ENCODE assay signal across 10 cellular contexts in the genomic region with DNA sequence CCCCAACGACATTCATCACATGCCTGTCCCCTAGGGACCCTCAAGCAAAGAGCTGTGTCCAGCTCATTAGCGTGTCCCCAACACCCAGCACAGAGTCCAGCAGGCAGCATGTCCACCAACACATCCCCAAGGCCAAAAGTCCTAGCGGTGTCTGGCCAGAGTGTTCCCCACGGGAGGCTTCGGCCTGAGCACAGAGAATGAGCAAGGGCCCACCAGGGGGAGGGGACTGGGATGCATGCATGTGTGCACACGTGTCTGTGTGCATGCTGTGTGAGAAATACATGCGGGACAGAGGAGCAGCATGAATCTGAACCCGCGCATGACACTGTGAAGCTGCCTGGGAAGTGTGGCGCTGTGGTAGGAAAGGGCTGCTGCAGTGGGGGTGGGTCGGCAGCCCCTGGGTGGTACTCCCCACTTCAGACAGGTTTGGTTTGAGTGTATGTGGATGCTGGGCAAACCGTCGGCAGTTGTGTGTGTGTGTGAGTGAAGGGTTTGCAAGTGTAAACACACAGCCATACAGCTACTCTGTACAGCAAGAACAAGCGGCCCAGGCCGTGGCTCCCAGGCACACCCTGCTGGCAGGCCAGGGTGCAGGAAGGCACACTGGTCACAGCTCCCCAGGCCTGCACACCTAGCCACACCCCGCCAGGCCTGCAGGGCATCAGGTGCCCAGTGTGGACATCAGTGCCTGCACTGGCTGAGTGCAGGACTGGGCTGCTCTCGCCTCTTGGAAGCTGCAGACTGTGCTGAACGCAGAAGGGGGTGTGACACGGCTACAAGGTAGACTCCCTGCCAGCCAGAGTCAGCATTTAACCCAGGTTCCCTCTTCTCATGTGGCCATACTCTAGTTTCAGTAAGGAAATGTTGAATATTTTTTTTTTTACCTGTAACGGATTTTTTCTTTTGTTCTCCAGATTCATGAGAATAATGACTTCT. TPM values are rescaled to one million over a fixed set of nuclear protein-coding genes. Genes with fewer than 3 reads are reported as not detected.
DNase-seq lines count a peak whose midpoint lies in the region; ATAC-seq and TF ChIP-seq lines count a peak whose summit lies in the region.
"Had no signal": no experiment of that assay in that cellular context is flagged by ENCODE, and none has a peak within 500 bp of the region (broad histone marks: within the 10 kb centered on the region; RNA-seq: fewer than 3 reads in every experiment).

No MANE protein-coding gene starts in this region.

- no peaks in the 10 kb centered on the region for H3K27me3 Mint-ChIP-seq in activated CD4-positive, alpha-beta T cell treated with anti-CD3 and anti-CD28 coated beads, Interleukin-2, amount 10 ng/mL, durations not matched to agents 24 days and 14 days

- ATAC-seq in HG02852 (IDR thresholded peaks at IDR 0.05; ENCODE audit: unreplicated experiment), result no peak
- ATAC-seq in HG02938 (IDR thresholded peaks at IDR 0.05; ENCODE audit: unreplicated experiment), result no peak

- no peak overlapping the region for H3K4me3 Mint-ChIP-seq in activated CD4-positive, alpha-beta T cell treated with anti-CD3 and anti-CD28 coated beads, Interleukin-2, amount 10 ng/mL, durations not matched to agents 24 days and 14 days
- H3K4me3 Mint-ChIP-seq: immature natural killer cell had no signal

- H3K4me3 ChIP-seq in NB4 (ENCODE audit: low read depth, low read length) (no peak overlapping the region), choroid plexus epithelial cell (ENCODE audit: low read depth, low read length) (no peak overlapping the region)

- peaks cover 39% of the 10 kb centered on the region for H3K36me3 Mint-ChIP-seq in activated CD4-positive, alpha-beta T cell treated with anti-CD3 and anti-CD28 coated beads, Interleukin-2, amount 10 ng/mL, durations not matched to agents 24 days and 14 days (ENCODE audit: low read depth)

- H3K9me3 Mint-ChIP-seq in activated CD4-positive, alpha-beta T cell treated with anti-CD3 and anti-CD28 coated beads, Interleukin-2, amount 10 ng/mL, durations not matched to agents 24 days and 14 days, result no peaks in the 10 kb centered on the region
- H3K9me3 Mint-ChIP-seq: immature natural killer cell had no signal

- TF ChIP-seq CTCF in NB4 (IDR thresholded peaks at IDR 0.05; ENCODE audit: low read depth, low read length) (no peak), choroid plexus epithelial cell (conservative IDR thresholded peaks at IDR 0.05; ENCODE audit: low read depth, low read length) (peak; percentile 18)

- H3K27ac Mint-ChIP-seq in activated CD4-positive, alpha-beta T cell treated with anti-CD3 and anti-CD28 coated beads, Interleukin-2, amount 10 ng/mL, durations not matched to agents 24 days and 14 days, result no peak overlapping the region

- intact Hi-C loops in activated CD4-positive, alpha-beta T cell treated with anti-CD3 and anti-CD28 coated beads, Interleukin-2, amount 10 ng/mL, durations not matched to agents 24 days and 14 days (cut with micrococcal nuclease), result loop anchor here (5.0 kb wide), 1 partner anchor 97 kb away; no protein-coding TSS in a partner anchor
- intact Hi-C loops in posterior vena cava (cut with DNase I), result loop anchor here (1.0 to 10.0 kb wide), 3 partner anchors 42 to 402 kb away; partner anchors contain the start of gene RAMP1 (in 1 of the 2)

- no peak for TF ChIP-seq POLR2A in NB4 (IDR thresholded peaks at IDR 0.05; ENCODE audit: extremely low read depth, insufficient read length)

- peaks cover 10% of the 10 kb centered on the region for H3K4me1 Mint-ChIP-seq in activated CD4-positive, alpha-beta T cell treated with anti-CD3 and anti-CD28 coated beads, Interleukin-2, amount 10 ng/mL, durations not matched to agents 24 days and 14 days

- peak; percentile 65 for DNase-seq in activated CD4-positive, alpha-beta T cell treated with anti-CD3 and anti-CD28 coated beads, Interleukin-2, amount 10 ng/mL, durations not matched to agents 24 days and 14 days
- DNase-seq in activated CD4-positive, alpha-beta T cell treated with anti-CD3 and anti-CD28 coated beads for 4 hours, result no peak
- DNase-seq in NB4 (ENCODE audit: low read depth) (peak; percentile 24), choroid plexus epithelial cell (ENCODE audit: low read depth) (no peak), posterior vena cava (ENCODE audit: low spot score) (peak; percentile 77), NCI-H1436 (lab: John Stamatoyannopoulos, UW) (no peak)
- DNase-seq: immature natural killer cell, T1000 had no signal

RNA-seq across cellular contexts. Expression of gene HES6, which starts 19.5 kb away (rescaled TPM):
- total RNA-seq in activated CD4-positive, alpha-beta T cell treated with anti-CD3 and anti-CD28 coated beads, Interleukin-2, amount 10 ng/mL, durations not matched to agents 24 days and 14 days, result 10.2 and 10.3 TPM in 2 replicates
- 1 to 10 TPM; 2.3 to 6.9 TPM for total RNA-seq in posterior vena cava

RNA-seq across cellular contexts. Expression of gene PER2, which starts 29.1 kb away (rescaled TPM):
- total RNA-seq in activated CD4-positive, alpha-beta T cell treated with anti-CD3 and anti-CD28 coated beads, Interleukin-2, amount 10 ng/mL, durations not matched to agents 24 days and 14 days, result 18.3 and 21.9 TPM in 2 replicates
- 10 to 100 TPM; 10.1 to 16.8 TPM for total RNA-seq in posterior vena cava

RNA-seq across cellular contexts. Expression of gene ILKAP, which starts 55.9 kb away (rescaled TPM):
- total RNA-seq in activated CD4-positive, alpha-beta T cell treated with anti-CD3 and anti-CD28 coated beads, Interleukin-2, amount 10 ng/mL, durations not matched to agents 24 days and 14 days, result 74.4 and 77.4 TPM in 2 replicates
- 10 to 100 TPM; 32.2 to 34.9 TPM for total RNA-seq in posterior vena cava

Comparison
In these comparisons a context has a peak if more than half of its experiments do, and no peak if none do; other contexts are left out.
1. DNase-seq: peak in activated CD4-positive, alpha-beta T cell treated with anti-CD3 and anti-CD28 coated beads, Interleukin-2, amount 10 ng/mL, durations not matched to agents 24 days and 14 days (single experiment), NB4 (single experiment) and posterior vena cava (single experiment); none in activated CD4-positive, alpha-beta T cell treated with anti-CD3 and anti-CD28 coated beads for 4 hours (0 of 2), choroid plexus epithelial cell (single experiment) and NCI-H1436 (single experiment).